33 cellular contexts compared by ENCODE assay signal in genomic region chr10:106857728-106858127, GRCh38.
"Had no signal": no experiment of that assay in that cellular context is flagged by ENCODE, and none has a peak within 500 bp of the region (broad histone marks: within the 10 kb centered on the region; RNA-seq: fewer than 3 reads in every experiment).

No MANE protein-coding gene starts in this region.

- H3K36me3 ChIP-seq: adrenal gland, ascending aorta, brain microvascular endothelial cell, breast epithelium, cardiac muscle cell had no signal

- ATAC-seq: activated naive CD8-positive, alpha-beta T cell treated with anti-CD3 and anti-CD28 coated beads, Interleukin-2, amount 50 U/mL, for 24 hours; activated T-cell treated with anti-CD3 and anti-CD28 coated beads, Interleukin-2, amount 50 U/mL, for 4 hours; activated T-cell treated with anti-CD3 and anti-CD28 coated beads, Interleukin-2, amount 50 U/mL, for 72 hours; activated T-helper 17 cell treated with anti-CD3 and anti-CD28 coated beads, Interleukin-2, amount 50 U/mL, for 72 hours; body of pancreas had no signal

- H3K27ac Mint-ChIP-seq: activated naive CD4-positive, alpha-beta T cell treated with anti-CD3 and anti-CD28 coated beads for 36 hours; activated naive CD4-positive, alpha-beta T cell treated with anti-CD3 and anti-CD28 coated beads, Interleukin-2, amount 10 ng/mL, durations not matched to agents 7 days and 5 days; activated naive CD4-positive, alpha-beta T cell treated with anti-CD3 and anti-CD28 coated beads, Interleukin-2, amount 50 U/mL, for 24 hours; activated naive CD8-positive, alpha-beta T cell; activated naive CD8-positive, alpha-beta T cell treated with anti-CD3 and anti-CD28 coated beads for 36 hours; activated naive CD8-positive, alpha-beta T cell treated with anti-CD3 and anti-CD28 coated beads, Interleukin-2, amount 10 ng/mL, durations not matched to agents 7 days and 5 days; activated naive CD8-positive, alpha-beta T cell treated with anti-CD3 and anti-CD28 coated beads, Interleukin-2, amount 50 U/mL, for 24 hours; activated T-cell treated with anti-CD3 and anti-CD28 coated beads, Interleukin-2, amount 50 U/mL, for 24 hours; activated T-cell treated with anti-CD3 and anti-CD28 coated beads, Interleukin-2, amount 50 U/mL, for 72 hours; activated T-helper 1 cell treated with anti-CD3 and anti-CD28 coated beads, Interleukin-12 subunit alpha, Interleukin-12 subunit beta, Interleukin-2, Interleukin-4 antibody, amounts not matched to agents 30 ng/mL and 10 ng/mL and 1 ng/mL, durations not matched to agents 14 hours and 24 hours and 36 hours; activated T-helper 17 cell treated with anti-CD3 and anti-CD28 coated beads, Interleukin-2, amount 50 U/mL, for 72 hours; activated T-helper 2 cell treated with anti-CD3 and anti-CD28 coated beads, Interferon-gamma antibody, Interleukin-2, Interleukin-4, amounts not matched to agents 10 μg/mL and 5 μg/mL and 100 μg/mL, durations not matched to agents 14 hours and 24 hours and 36 hours had no signal

- H3K27me3 ChIP-seq: adrenal gland, ascending aorta, body of pancreas, brain microvascular endothelial cell, breast epithelium, cardiac muscle cell had no signal

- H3K9me3 ChIP-seq: adrenal gland, ascending aorta had no signal

- H3K36me3 Mint-ChIP-seq: activated naive CD4-positive, alpha-beta T cell treated with anti-CD3 and anti-CD28 coated beads, Interleukin-2, amount 10 ng/mL, durations not matched to agents 7 days and 5 days; activated naive CD4-positive, alpha-beta T cell treated with anti-CD3 and anti-CD28 coated beads, Interleukin-2, amount 50 U/mL, for 24 hours; activated naive CD8-positive, alpha-beta T cell; activated naive CD8-positive, alpha-beta T cell treated with anti-CD3 and anti-CD28 coated beads for 36 hours; activated naive CD8-positive, alpha-beta T cell treated with anti-CD3 and anti-CD28 coated beads, Interleukin-2, amount 10 ng/mL, durations not matched to agents 7 days and 5 days had no signal

- H3K27ac ChIP-seq: adrenal gland, ascending aorta, body of pancreas, brain microvascular endothelial cell, breast epithelium, cardiac muscle cell had no signal

- DNase-seq: activated effector memory CD4-positive, alpha-beta T cell treated with anti-CD3 and anti-CD28 coated beads, Interleukin-2, amount 50 U/mL, for 16 hours; activated effector memory CD4-positive, alpha-beta T cell treated with Interleukin-2 at 50 U/mL for 16 hours; activated gamma-delta T cell; activated gamma-delta T cell treated with Interleukin-2 at 50 U/mL for 16 hours; activated naive CD4-positive, alpha-beta T cell; activated naive CD4-positive, alpha-beta T cell treated with anti-CD3 and anti-CD28 coated beads for 36 hours; activated naive CD4-positive, alpha-beta T cell treated with anti-CD3 and anti-CD28 coated beads, Interleukin-2, amount 10 ng/mL, durations not matched to agents 7 days and 5 days; activated naive CD4-positive, alpha-beta T cell treated with anti-CD3 and anti-CD28 coated beads, Interleukin-2, amount 50 U/mL, for 16 hours; activated naive CD4-positive, alpha-beta T cell treated with Interleukin-2 at 50 U/mL for 16 hours; activated naive CD8-positive, alpha-beta T cell treated with anti-CD3 and anti-CD28 coated beads for 36 hours; activated naive CD8-positive, alpha-beta T cell treated with anti-CD3 and anti-CD28 coated beads, Interleukin-2, amount 10 ng/mL, durations not matched to agents 7 days and 5 days; activated naive CD8-positive, alpha-beta T cell treated with anti-CD3 and anti-CD28 coated beads, Interleukin-2, amount 50 U/mL, for 24 hours; activated T-cell treated with anti-CD3 and anti-CD28 coated beads, Interleukin-2, amount 50 U/mL, for 1 hour; activated T-cell treated with anti-CD3 and anti-CD28 coated beads, Interleukin-2, amount 50 U/mL, for 24 hours; activated T-cell treated with anti-CD3 and anti-CD28 coated beads, Interleukin-2, amount 50 U/mL, for 4 hours; activated T-cell treated with anti-CD3 and anti-CD28 coated beads, Interleukin-2, amount 50 U/mL, for 48 hours; activated T-cell treated with anti-CD3 and anti-CD28 coated beads, Interleukin-2, amount 50 U/mL, for 72 hours; adrenal gland; amniotic stem cell; amygdala; aorta; brain microvascular endothelial cell; central memory CD4-positive, alpha-beta T cell; cerebellar nuclear complex had no signal

- H3K4me3 ChIP-seq: adrenal gland, ascending aorta, body of pancreas, breast epithelium, cardiac muscle cell had no signal

- H3K4me1 ChIP-seq: adrenal gland, ascending aorta, body of pancreas, breast epithelium had no signal
